8 cellular contexts compared by ENCODE assay signal in the genomic region with DNA sequence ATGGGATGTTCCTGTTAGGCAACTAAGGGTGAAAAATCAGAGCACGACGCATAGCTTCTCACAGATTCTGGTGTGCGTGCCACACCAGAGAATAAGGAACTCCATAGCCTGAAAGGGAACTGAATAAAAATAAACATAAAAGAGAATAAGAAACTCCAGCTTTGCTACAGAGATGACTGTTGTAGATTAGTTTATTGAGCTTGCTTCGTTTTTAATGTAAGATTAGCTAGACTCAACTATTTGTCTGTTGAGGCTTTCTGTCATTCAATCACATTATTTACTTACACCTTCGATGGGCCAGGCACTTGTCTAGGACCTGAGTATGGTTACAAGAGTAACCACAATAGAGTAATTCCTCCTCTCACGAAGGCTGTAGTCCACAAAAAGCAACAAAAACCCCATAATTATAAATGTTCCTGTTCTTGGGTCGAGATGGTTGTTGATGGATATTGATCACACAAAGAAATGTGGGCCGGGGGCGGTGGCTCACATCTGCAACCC. TPM values are rescaled to one million over a fixed set of nuclear protein-coding genes. Genes with fewer than 3 reads are reported as not detected.
A peak's percentile ranks its signal among the peaks of the same experiment; 100 is the strongest.
DNase-seq lines count a peak whose midpoint lies in the region; ATAC-seq and TF ChIP-seq lines count a peak whose summit lies in the region.

No MANE protein-coding gene starts in this region.

- POLR2A ChIA-PET in SK-N-SH (lab: Yijun Ruan, JAX): interaction anchor here (0.6 to 2.0 kb wide), 7 partner anchors 9 to 731 kb away, joined by 3 to 22 read pairs (median 3); partner anchors contain the start of genes KNTC1 and RSRC2
- POLR2A ChIA-PET in GM10248 (lab: Yijun Ruan, JAX): interaction anchor here (0.7 to 3.2 kb wide), 14 partner anchors 10 to 1598 kb away, joined by 3 to 20 read pairs (median 6); partner anchors contain the start of genes KNTC1, MPHOSPH9, MTRFR and RSRC2

- H3K4me3 Mint-ChIP-seq in T-helper 2 cell treated with Interferon-gamma antibody and Interleukin-4, amounts not matched to agents 5 μg/mL and 100 μg/mL, for 36 hours: peak overlapping the region; percentile 99

- CTCF ChIA-PET in SK-N-SH (lab: Yijun Ruan, JAX) (interaction anchor here (0.8 to 5.8 kb wide), 6 partner anchors 10 to 102 kb away, joined by 3 to 40 read pairs (median 6); no protein-coding TSS in a partner anchor), GM10248 (lab: Yijun Ruan, JAX) (interaction anchor here (0.8 to 2.6 kb wide), 10 partner anchors 8 to 102 kb away, joined by 3 to 22 read pairs (median 5); no protein-coding TSS in a partner anchor)

- no peak for ATAC-seq in SK-N-SH treated with all-trans-retinoic acid at 6 μM for 48 hours
- no peak for ATAC-seq in GM18909 (IDR thresholded peaks at IDR 0.05; ENCODE audit: poor library complexity, unreplicated experiment)

- no peaks in the 10 kb centered on the region for H3K9me3 ChIP-seq in SK-N-SH

- TF ChIP-seq RAD21 in SK-N-SH (IDR thresholded peaks at IDR 0.05; ENCODE audit: low read length): no peak

- no peaks in the 10 kb centered on the region for H3K9me2 ChIP-seq in SK-N-SH

- H3K27ac Mint-ChIP-seq in T-helper 2 cell treated with Interferon-gamma antibody and Interleukin-4, amounts not matched to agents 5 μg/mL and 100 μg/mL, for 36 hours: peak overlapping the region; percentile 96

- peaks cover 0 to 11% of the 10 kb centered on the region in 2 experiments; a peak in 2 of 4 replicates for H3K4me1 ChIP-seq in SK-N-SH (ENCODE audit: control insufficient read depth in 1 of 2, insufficient read depth in 2 of 2, low read depth in 1 of 2, low read length in 1 of 2)

- H3K4me3 ChIP-seq in SK-N-SH (ENCODE audit: low read depth in 2 of 2, low read length in 1 of 2): peak overlapping the region; percentile 63 to 88; a peak in 1 of 4 replicates

- peaks cover 53% of the 10 kb centered on the region for H3K36me3 Mint-ChIP-seq in T-helper 2 cell treated with Interferon-gamma antibody and Interleukin-4, amounts not matched to agents 5 μg/mL and 100 μg/mL, for 36 hours (ENCODE audit: low read depth)

- 95% methylated on average over 9 of the region's 9 CpGs for WGBS in SK-N-SH (ENCODE audit: low lambda C conversion rate)

- DNase-seq in SK-N-SH (no peak), hepatic stellate cell (ENCODE audit: low spot score) (peak; percentile 11), substantia nigra (lab: John Stamatoyannopoulos, UW) (no peak), SKM-1 (lab: John Stamatoyannopoulos, UW; ENCODE audit: unreplicated experiment) (no peak), GM10248 (ENCODE audit: extremely low spot score) (no peak)
- no peak for DNase-seq in T-helper 2 cell treated with Interferon-gamma antibody and Interleukin-4, amounts not matched to agents 5 μg/mL and 100 μg/mL, for 36 hours (ENCODE audit: low spot score)

- peak overlapping the region; percentile 95 for H3K4me2 ChIP-seq in SK-N-SH

- H3K27me3 Mint-ChIP-seq in T-helper 2 cell treated with Interferon-gamma antibody and Interleukin-4, amounts not matched to agents 5 μg/mL and 100 μg/mL, for 36 hours (ENCODE audit: low read depth): no peaks in the 10 kb centered on the region

- H3K36me3 ChIP-seq in SK-N-SH (replicated peaks in 1 of 2; ENCODE audit: control insufficient read depth in 1 of 2, insufficient read depth in 2 of 2, low read length in 1 of 2): peaks cover 25 to 47% of the 10 kb centered on the region in 2 experiments

- peaks cover 37% of the 10 kb centered on the region for H3K79me2 ChIP-seq in SK-N-SH (ENCODE audit: insufficient read depth)

- TF ChIP-seq CTCF in SK-N-SH (IDR thresholded peaks at IDR 0.05) (no peak), GM10248 (IDR thresholded peaks at IDR 0.05; ENCODE audit: control extremely low read depth, extremely low read depth, low read depth, missing control alignments) (no peak)

- H3K27ac ChIP-seq in SK-N-SH (ENCODE audit: low read depth in 2 of 2, low read length in 1 of 2): peak overlapping the region; percentile 71 to 99
- H3K27ac ChIP-seq in substantia nigra (ENCODE audit: low read depth, low read length, poor library complexity, severe bottlenecking): peak overlapping the region; percentile 98

- H4K20me1 ChIP-seq in SK-N-SH (ENCODE audit: insufficient read depth): no peaks in the 10 kb centered on the region

- peaks cover 25% of the 10 kb centered on the region for H3K4me1 Mint-ChIP-seq in T-helper 2 cell treated with Interferon-gamma antibody and Interleukin-4, amounts not matched to agents 5 μg/mL and 100 μg/mL, for 36 hours (ENCODE audit: low read depth)

- H3K9me3 Mint-ChIP-seq in T-helper 2 cell treated with Interferon-gamma antibody and Interleukin-4, amounts not matched to agents 5 μg/mL and 100 μg/mL, for 36 hours: no peaks in the 10 kb centered on the region

- H2AFZ ChIP-seq in SK-N-SH (ENCODE audit: low read depth): peak overlapping the region; percentile 87; the same call in 1 of the 2 replicates

- H3K27me3 ChIP-seq in SK-N-SH (ENCODE audit: insufficient read depth): no peaks in the 10 kb centered on the region

- TF ChIP-seq EP300 in SK-N-SH (IDR thresholded peaks at IDR 0.05; ENCODE audit: borderline replicate concordance in 1 of 2, low read depth in 1 of 2, low read length in 1 of 2): no peak

- peak overlapping the region; percentile 99; the same call in 1 of the 2 replicates for H3K9ac ChIP-seq in SK-N-SH

- peaks cover 53% of the 10 kb centered on the region for H3F3A ChIP-seq in SK-N-SH (replicated peaks; ENCODE audit: insufficient read depth)

TF ChIP-seq in SK-N-SH, 30 proteins besides CTCF, POLR2A, EP300 and RAD21 (continues in another document):
- TF ChIP-seq FOXJ3 (CRISPR knock-in tag; IDR thresholded peaks at IDR 0.05) (no peak), GABPA (IDR thresholded peaks at IDR 0.05; ENCODE audit: low read depth) (no peak), SMC3 (IDR thresholded peaks at IDR 0.05; ENCODE audit: low read depth, low read length) (no peak)
- TF ChIP-seq, protein P1, sequence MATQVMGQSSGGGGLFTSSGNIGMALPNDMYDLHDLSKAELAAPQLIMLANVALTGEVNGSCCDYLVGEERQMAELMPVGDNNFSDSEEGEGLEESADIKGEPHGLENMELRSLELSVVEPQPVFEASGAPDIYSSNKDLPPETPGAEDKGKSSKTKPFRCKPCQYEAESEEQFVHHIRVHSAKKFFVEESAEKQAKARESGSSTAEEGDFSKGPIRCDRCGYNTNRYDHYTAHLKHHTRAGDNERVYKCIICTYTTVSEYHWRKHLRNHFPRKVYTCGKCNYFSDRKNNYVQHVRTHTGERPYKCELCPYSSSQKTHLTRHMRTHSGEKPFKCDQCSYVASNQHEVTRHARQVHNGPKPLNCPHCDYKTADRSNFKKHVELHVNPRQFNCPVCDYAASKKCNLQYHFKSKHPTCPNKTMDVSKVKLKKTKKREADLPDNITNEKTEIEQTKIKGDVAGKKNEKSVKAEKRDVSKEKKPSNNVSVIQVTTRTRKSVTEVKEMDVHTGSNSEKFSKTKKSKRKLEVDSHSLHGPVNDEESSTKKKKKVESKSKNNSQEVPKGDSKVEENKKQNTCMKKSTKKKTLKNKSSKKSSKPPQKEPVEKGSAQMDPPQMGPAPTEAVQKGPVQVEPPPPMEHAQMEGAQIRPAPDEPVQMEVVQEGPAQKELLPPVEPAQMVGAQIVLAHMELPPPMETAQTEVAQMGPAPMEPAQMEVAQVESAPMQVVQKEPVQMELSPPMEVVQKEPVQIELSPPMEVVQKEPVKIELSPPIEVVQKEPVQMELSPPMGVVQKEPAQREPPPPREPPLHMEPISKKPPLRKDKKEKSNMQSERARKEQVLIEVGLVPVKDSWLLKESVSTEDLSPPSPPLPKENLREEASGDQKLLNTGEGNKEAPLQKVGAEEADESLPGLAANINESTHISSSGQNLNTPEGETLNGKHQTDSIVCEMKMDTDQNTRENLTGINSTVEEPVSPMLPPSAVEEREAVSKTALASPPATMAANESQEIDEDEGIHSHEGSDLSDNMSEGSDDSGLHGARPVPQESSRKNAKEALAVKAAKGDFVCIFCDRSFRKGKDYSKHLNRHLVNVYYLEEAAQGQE (IDR thresholded peaks at IDR 0.05; ENCODE audit: low read depth, low read length): no peak

TF ChIP-seq in SK-N-SH treated with all-trans-retinoic acid at 6 μM for 48 hours, 23 proteins besides CTCF, POLR2A, EP300 and RAD21:
- TF ChIP-seq ISL1 (CRISPR knock-in tag; IDR thresholded peaks at IDR 0.05): no peak
- no peak for TF ChIP-seq RARB (CRISPR knock-in tag; IDR thresholded peaks at IDR 0.05)
- TF ChIP-seq ZNF70 (CRISPR knock-in tag; IDR thresholded peaks at IDR 0.05): no peak
- TF ChIP-seq CSDC2 (CRISPR knock-in tag; IDR thresholded peaks at IDR 0.05): no peak
- TF ChIP-seq GLIS3 (CRISPR knock-in tag; IDR thresholded peaks at IDR 0.05): no peak
- no peak for TF ChIP-seq ZNF565 (CRISPR knock-in tag; conservative IDR thresholded peaks at IDR 0.05; ENCODE audit: low read depth)

RNA-seq across cellular contexts. Expression of gene ZCCHC8, which starts 0.8 kb away (rescaled TPM):
- polyA plus RNA-seq in SK-N-SH (2012; rRNA removed): 11.3 and 14.0 TPM in 2 replicates
- polyA plus RNA-seq in SK-N-SH (2012; cell fraction: cytosol; rRNA removed): 8.6 and 9.9 TPM in 2 replicates
- 23.5 and 37.9 TPM in 2 replicates for polyA plus RNA-seq in SK-N-SH (2012; cell fraction: nucleus; rRNA removed)

RNA-seq across cellular contexts. Expression of gene RSRC2, which starts 25.2 kb away (rescaled TPM):
- polyA plus RNA-seq in SK-N-SH (2012; rRNA removed): 24.8 and 25.3 TPM in 2 replicates
- 21.4 and 32.0 TPM in 2 replicates for polyA plus RNA-seq in SK-N-SH (2012; cell fraction: cytosol; rRNA removed)
- 40.3 and 77.6 TPM in 2 replicates for polyA plus RNA-seq in SK-N-SH (2012; cell fraction: nucleus; rRNA removed)

RNA-seq across cellular contexts. Expression of gene KNTC1, which starts 25.5 kb away (rescaled TPM):
- polyA plus RNA-seq in SK-N-SH (2012; rRNA removed): 13.2 and 17.2 TPM in 2 replicates
- 7.9 and 8.3 TPM in 2 replicates for polyA plus RNA-seq in SK-N-SH (2012; cell fraction: cytosol; rRNA removed)
- 59.8 and 86.7 TPM in 2 replicates for polyA plus RNA-seq in SK-N-SH (2012; cell fraction: nucleus; rRNA removed)
